Comparison of ENCODE assay signal across 9 cellular contexts in genomic region chr13:28716511-28716910, GRCh38. TPM values are rescaled to one million over a fixed set of nuclear protein-coding genes. Genes with fewer than 3 reads are reported as not detected.
DNase-seq lines count a peak whose midpoint lies in the region; ATAC-seq and TF ChIP-seq lines count a peak whose summit lies in the region.
"Had no signal": no experiment of that assay in that cellular context is flagged by ENCODE, and none has a peak within 500 bp of the region (broad histone marks: within the 10 kb centered on the region; RNA-seq: fewer than 3 reads in every experiment).

No MANE protein-coding gene starts in this region.

- peaks cover 42% of the 10 kb centered on the region for H3K4me1 Mint-ChIP-seq in CD8-positive, alpha-beta T cell (ENCODE audit: low read depth)
- H3K4me1 Mint-ChIP-seq in stimulated activated naive B cell treated with anti-CD40 and anti-IgM and Interleukin-4, amounts not matched to agents 10 μg/mL and 1 μg/mL and 100 μg/mL, for 72 hours, result peaks cover 19 to 38% of the 10 kb centered on the region in 2 donors

- H3K4me2 ChIP-seq in PC-3 (ENCODE audit: low read length) (peak overlapping the region; percentile 38), osteoblast (ENCODE audit: insufficient read depth, low read length) (peak overlapping the region; percentile 71)

- no peaks in the 10 kb centered on the region for H3F3A ChIP-seq in PC-3 (ENCODE audit: low read length, unreplicated experiment)

- TF ChIP-seq EP300 in esophagus muscularis mucosa (IDR thresholded peaks at IDR 0.05), result no peak

- H3K4me3 Mint-ChIP-seq in CD8-positive, alpha-beta T cell, result peak overlapping the region; percentile 93
- H3K4me3 Mint-ChIP-seq in stimulated activated naive B cell treated with anti-CD40 and anti-IgM and Interleukin-4, amounts not matched to agents 10 μg/mL and 1 μg/mL and 100 μg/mL, for 72 hours, result no peak overlapping the region

- H3K9me3 Mint-ChIP-seq in CD8-positive, alpha-beta T cell, result no peaks in the 10 kb centered on the region
- H3K9me3 Mint-ChIP-seq in stimulated activated naive B cell treated with anti-CD40 and anti-IgM and Interleukin-4, amounts not matched to agents 10 μg/mL and 1 μg/mL and 100 μg/mL, for 72 hours, result no peaks in the 10 kb centered on the region

- H3K36me3 ChIP-seq in CD8-positive, alpha-beta T cell (ENCODE audit: insufficient read depth, low read length), result peaks cover 4% of the 10 kb centered on the region
- H3K36me3 ChIP-seq in PC-3 (ENCODE audit: low read depth, low read length), result no peaks in the 10 kb centered on the region
- peaks cover 0 to 5% (median 0%) of the 10 kb centered on the region in 4 donors for H3K36me3 ChIP-seq in esophagus muscularis mucosa
- H3K36me3 ChIP-seq in osteoblast (ENCODE audit: insufficient read depth, low read length), result no peaks in the 10 kb centered on the region

- no peaks in the 10 kb centered on the region for H3K27me3 Mint-ChIP-seq in CD8-positive, alpha-beta T cell (ENCODE audit: low read depth)
- H3K27me3 Mint-ChIP-seq in stimulated activated naive B cell treated with anti-CD40 and anti-IgM and Interleukin-4, amounts not matched to agents 10 μg/mL and 1 μg/mL and 100 μg/mL, for 72 hours, result no peaks in the 10 kb centered on the region

- H3K9me2 ChIP-seq in PC-3 (replicated peaks; ENCODE audit: low read length), result no peaks in the 10 kb centered on the region

- peaks cover 31% of the 10 kb centered on the region for H3K36me3 Mint-ChIP-seq in CD8-positive, alpha-beta T cell
- H3K36me3 Mint-ChIP-seq in stimulated activated naive B cell treated with anti-CD40 and anti-IgM and Interleukin-4, amounts not matched to agents 10 μg/mL and 1 μg/mL and 100 μg/mL, for 72 hours, result peaks cover 8 to 12% of the 10 kb centered on the region in 2 donors

- H2AFZ ChIP-seq in PC-3 (ENCODE audit: low read length) (peak overlapping the region; percentile 58), osteoblast (ENCODE audit: low read length) (peak overlapping the region; percentile 65)

- H3K27ac Mint-ChIP-seq in CD8-positive, alpha-beta T cell, result no peak overlapping the region
- H3K27ac Mint-ChIP-seq in stimulated activated naive B cell treated with anti-CD40 and anti-IgM and Interleukin-4, amounts not matched to agents 10 μg/mL and 1 μg/mL and 100 μg/mL, for 72 hours, result no peak overlapping the region

- BruUV-seq in PC-3 (replicated peaks; lab: Mats Ljungman, UMichigan), result no TSS peak

- POLR2A ChIA-PET in CD8-positive, alpha-beta T cell (lab: Charles Lee), result interaction anchor here (2.9 kb wide), 1 partner anchor 58 kb away, joined by 18 read pairs; the partner anchor contains the start of gene POMP
- POLR2A ChIA-PET in PC-3 (lab: Charles Lee; ENCODE audit: unreplicated experiment), result no interaction called here
- POLR2A ChIA-PET in GM10248 (lab: Yijun Ruan, JAX), result no interaction called here

- peaks cover 22% of the 10 kb centered on the region for H3K4me1 ChIP-seq in CD8-positive, alpha-beta T cell (ENCODE audit: insufficient read depth, low read length)
- H3K4me1 ChIP-seq in PC-3 (ENCODE audit: insufficient read depth, low read length) (peaks cover 32% of the 10 kb centered on the region), esophagus muscularis mucosa (peaks cover 18 to 34% (median 26%) of the 10 kb centered on the region in 4 donors), osteoblast (ENCODE audit: insufficient read depth, low read length) (peaks cover 32% of the 10 kb centered on the region)

- no peak overlapping the region for H3K4me3 ChIP-seq in CD8-positive, alpha-beta T cell (ENCODE audit: low read depth, low read length)
- no peak overlapping the region for H3K4me3 ChIP-seq in PC-3 (ENCODE audit: low read length)
- no peak overlapping the region for H3K4me3 ChIP-seq in esophagus muscularis mucosa
- peak overlapping the region; percentile 36 for H3K4me3 ChIP-seq in osteoblast (ENCODE audit: insufficient read depth, low read length)

- no peak overlapping the region for H3K27ac ChIP-seq in CD8-positive, alpha-beta T cell (ENCODE audit: low read depth, low read length)
- H3K27ac ChIP-seq in PC-3 (ENCODE audit: low read length) (peak overlapping the region; percentile 85), esophagus muscularis mucosa (replicated peaks in 1 of 4) (peak overlapping the region in 3 of 4 donors; percentile 3 to 93 (median 32)), osteoblast (ENCODE audit: low read depth, low read length) (peak overlapping the region; percentile 61)

- H4K20me1 ChIP-seq in PC-3 (ENCODE audit: low read length) (no peaks in the 10 kb centered on the region), osteoblast (ENCODE audit: insufficient read depth, low read length) (no peaks in the 10 kb centered on the region)

- peak overlapping the region; percentile 76 for H3K9ac ChIP-seq in PC-3 (ENCODE audit: low read length)

- WGBS in esophagus muscularis mucosa, result 44% methylated on average over 8 of the region's 8 CpGs

- DNase-seq in CD8-positive, alpha-beta T cell, result no peak
- DNase-seq in PC-3 (peak; percentile 79), esophagus muscularis mucosa (ENCODE audit: extremely low spot score) (no peak), osteoblast (ENCODE audit: insufficient read length, low spot score, missing footprints) (peak; percentile 67), GM10248 (ENCODE audit: extremely low spot score) (no peak), KG1 (lab: John Stamatoyannopoulos, UW) (no peak)
- DNase-seq in stimulated activated naive B cell treated with anti-CD40 and anti-IgM and Interleukin-4, amounts not matched to agents 10 μg/mL and 1 μg/mL and 100 μg/mL, for 72 hours, result no peak
- DNase-seq: amniotic stem cell had no signal

- no peak for TF ChIP-seq CTCF in CD8-positive, alpha-beta T cell (IDR thresholded peaks at IDR 0.05)
- no peak for TF ChIP-seq CTCF in PC-3 (conservative IDR thresholded peaks at IDR 0.05; ENCODE audit: low read depth, low read length)
- TF ChIP-seq CTCF in esophagus muscularis mucosa (IDR thresholded peaks at IDR 0.05), result no peak
- no peak for TF ChIP-seq CTCF in osteoblast (IDR thresholded peaks at IDR 0.05; ENCODE audit: extremely low read depth, low read depth, low read length)
- no peak for TF ChIP-seq CTCF in GM10248 (IDR thresholded peaks at IDR 0.05; ENCODE audit: control extremely low read depth, extremely low read depth, low read depth, missing control alignments)

- intact Hi-C loops in CD8-positive, alpha-beta T cell (cut with DNase I, micrococcal nuclease), result loop anchor here (5.0 to 10.0 kb wide), 5 partner anchors 222 to 1464 kb away; partner anchors contain the start of genes FLT1 (in 1 of the 2), PAN3 (in 1 of the 2) and RPL21 (in 1 of the 2)
- intact Hi-C loops in PC-3 (cut with micrococcal nuclease), result loop anchor here (5.0 kb wide), 2 partner anchors 36 to 39 kb away; no protein-coding TSS in a partner anchor
- intact Hi-C loops in esophagus muscularis mucosa (cut with DNase I), result no loop called here

- H3K27me3 ChIP-seq in CD8-positive, alpha-beta T cell (ENCODE audit: insufficient read depth, low read length), result no peaks in the 10 kb centered on the region
- H3K27me3 ChIP-seq in PC-3 (ENCODE audit: low read length) (no peaks in the 10 kb centered on the region), esophagus muscularis mucosa (no peaks in the 10 kb centered on the region), osteoblast (ENCODE audit: insufficient read depth, low read length) (no peaks in the 10 kb centered on the region)

- no peak for TF ChIP-seq POLR2A in esophagus muscularis mucosa (IDR thresholded peaks at IDR 0.05; ENCODE audit: low read depth)

- H3K79me2 ChIP-seq in PC-3 (ENCODE audit: low read length), result no peaks in the 10 kb centered on the region
- no peaks in the 10 kb centered on the region for H3K79me2 ChIP-seq in osteoblast (ENCODE audit: insufficient read depth, low read length)

- H3K9me3 ChIP-seq in CD8-positive, alpha-beta T cell (ENCODE audit: low read length), result no peaks in the 10 kb centered on the region
- H3K9me3 ChIP-seq in PC-3 (ENCODE audit: low read length) (no peaks in the 10 kb centered on the region), esophagus muscularis mucosa (no peaks in the 10 kb centered on the region), osteoblast (ENCODE audit: low read depth, low read length) (no peaks in the 10 kb centered on the region)

- ATAC-seq in CD8-positive, alpha-beta T cell, result no peak
- peak; percentile 55 for ATAC-seq in PC-3
- ATAC-seq in stimulated activated naive B cell treated with anti-CD40 and anti-IgM and Interleukin-4, amounts not matched to agents 10 μg/mL and 1 μg/mL and 100 μg/mL, for 72 hours (replicated peaks), result no peak
- no peak for ATAC-seq in HG03139 (IDR thresholded peaks at IDR 0.05; ENCODE audit: unreplicated experiment)

- CTCF ChIA-PET in CD8-positive, alpha-beta T cell (lab: Charles Lee), result no interaction called here
- CTCF ChIA-PET in PC-3 (lab: Charles Lee), result no interaction called here
- CTCF ChIA-PET in GM10248 (lab: Yijun Ruan, JAX), result interaction anchor here (2.2 kb wide), 1 partner anchor 13 kb away, joined by 5 read pairs; no protein-coding TSS in a partner anchor

RNA-seq across cellular contexts. Expression of gene SLC46A3, which starts 2.3 kb away (rescaled TPM):
- 1 to 10 TPM; 5.9 TPM for total RNA-seq in CD8-positive, alpha-beta T cell
- total RNA-seq in PC-3 (2014; rRNA removed) (0.84 and 1.4 TPM in 2 replicates), esophagus muscularis mucosa (10 to 100 TPM in 3 of 4 donors, 1 to 10 TPM in 1; 9.4 to 14.0 (median 10.6) TPM), osteoblast (10.6 and 11.2 TPM in 2 replicates)

RNA-seq across cellular contexts. Expression of gene POMP, which starts 57.6 kb away (rescaled TPM):
- total RNA-seq in CD8-positive, alpha-beta T cell, result 10 to 100 TPM; 34.7 to 38.0 TPM
- total RNA-seq in PC-3 (2014; rRNA removed), result 64.4 and 92.8 TPM in 2 replicates
- total RNA-seq in esophagus muscularis mucosa, result 10 to 100 TPM; 42.7 to 83.3 (median 55.4) TPM
- total RNA-seq in osteoblast, result 70.7 and 73.1 TPM in 2 replicates

Comparison
In these comparisons a context has a peak if more than half of its experiments do, and no peak if none do; other contexts are left out.
1. DNase-seq: peak in PC-3 (single experiment) and osteoblast (single experiment); none in CD8-positive, alpha-beta T cell (0 of 7), esophagus muscularis mucosa (single experiment), stimulated activated naive B cell treated with anti-CD40 and anti-IgM and Interleukin-4, amounts not matched to agents 10 μg/mL and 1 μg/mL and 100 μg/mL, for 72 hours (single experiment), GM10248 (single experiment) and KG1 (single experiment).